ENCODE assay signal across 20 cellular contexts in genomic region chr12:101803978-101804377, GRCh38. TPM values are rescaled to one million over a fixed set of nuclear protein-coding genes. Genes with fewer than 3 reads are reported as not detected.
A peak's percentile ranks its signal among the peaks of the same experiment; 100 is the strongest.
DNase-seq lines count a peak whose midpoint lies in the region; ATAC-seq and TF ChIP-seq lines count a peak whose summit lies in the region.
"Had no signal": no experiment of that assay in that cellular context is flagged by ENCODE, and none has a peak within 500 bp of the region (broad histone marks: within the 10 kb centered on the region; RNA-seq: fewer than 3 reads in every experiment).

No MANE protein-coding gene starts in this region.

- H3K27ac ChIP-seq in KOPT-K1 (ENCODE audit: low read depth, low read length, poor library complexity, severe bottlenecking) (peak overlapping the region; percentile 13), ascending aorta (no peak overlapping the region)
- H3K27ac ChIP-seq: GM23248 had no signal

- TF ChIP-seq CTCF in ascending aorta (IDR thresholded peaks at IDR 0.05), result no peak

- no peak for ATAC-seq in stimulated activated naive CD8-positive, alpha-beta T cell treated with anti-CD3 and anti-CD28 coated beads, Interleukin-15, Interleukin-2, amounts not matched to agents 100 U/mL and 50 U/mL, for 24 hours
- peak; percentile 79 for ATAC-seq in memory B cell (ENCODE audit: low read depth)

- H3K4me3 Mint-ChIP-seq in stimulated activated naive CD8-positive, alpha-beta T cell treated with anti-CD3 and anti-CD28 coated beads, Interleukin-15, Interleukin-2, amounts not matched to agents 100 ng/mL and 50 ng/mL, for 24 hours, result no peak overlapping the region
- H3K4me3 Mint-ChIP-seq in memory B cell, result peak overlapping the region; percentile 41
- H3K4me3 Mint-ChIP-seq: CD4-positive, CD25-positive, alpha-beta regulatory T cell had no signal

- no peaks in the 10 kb centered on the region for H3K4me1 ChIP-seq in ascending aorta

- H3K9me3 ChIP-seq in KOPT-K1 (ENCODE audit: insufficient read depth, low read length, poor library complexity, severe bottlenecking), result no peaks in the 10 kb centered on the region
- no peaks in the 10 kb centered on the region for H3K9me3 ChIP-seq in ascending aorta

- no peaks in the 10 kb centered on the region for H3K9me3 Mint-ChIP-seq in stimulated activated naive CD8-positive, alpha-beta T cell treated with anti-CD3 and anti-CD28 coated beads, Interleukin-15, Interleukin-2, amounts not matched to agents 100 ng/mL and 50 ng/mL, for 24 hours
- no peaks in the 10 kb centered on the region for H3K9me3 Mint-ChIP-seq in memory B cell

- DNase-seq in stimulated activated naive CD8-positive, alpha-beta T cell treated with anti-CD3 and anti-CD28 coated beads, Interleukin-15, Interleukin-2, amounts not matched to agents 100 U/mL and 50 U/mL, for 24 hours, result no peak
- DNase-seq in memory B cell (ENCODE audit: low spot score in 2 of 2), result no peak
- no peak for DNase-seq in ascending aorta (ENCODE audit: low spot score in 2 of 2)
- no peak for DNase-seq in stimulated activated CD8-positive, alpha-beta memory T cell treated with anti-CD3 and anti-CD28 coated beads, Interleukin-4, amount 100 ng/mL, for 48 hours
- DNase-seq in NCI-H748 treated with DMSO at 0.1 percent for 48 hours (lab: John Stamatoyannopoulos, UW), result no peak
- DNase-seq: CD4-positive, CD25-positive, alpha-beta regulatory T cell; GM23248; HCEC 1CT; IMR-90; Kasumi-1; MM.1S; NCI-H1105; NCI-H1694 treated with DMSO at 0.1 percent for 48 hours; NCI-H345; NCI-H69; NK-92 treated with Interleukin-12 subunit alpha and Interleukin-12 subunit beta, amount 100 ng/mL, for 24 hours; OCI-M1; RPMI8226 had no signal

- H3K36me3 Mint-ChIP-seq in stimulated activated naive CD8-positive, alpha-beta T cell treated with anti-CD3 and anti-CD28 coated beads, Interleukin-15, Interleukin-2, amounts not matched to agents 100 ng/mL and 50 ng/mL, for 24 hours (ENCODE audit: low read depth), result peaks cover 29% of the 10 kb centered on the region
- H3K36me3 Mint-ChIP-seq in memory B cell, result peaks cover 8% of the 10 kb centered on the region

- H3K27me3 Mint-ChIP-seq in stimulated activated naive CD8-positive, alpha-beta T cell treated with anti-CD3 and anti-CD28 coated beads, Interleukin-15, Interleukin-2, amounts not matched to agents 100 ng/mL and 50 ng/mL, for 24 hours, result no peaks in the 10 kb centered on the region
- no peaks in the 10 kb centered on the region for H3K27me3 Mint-ChIP-seq in memory B cell
- H3K27me3 Mint-ChIP-seq: CD4-positive, CD25-positive, alpha-beta regulatory T cell had no signal

- no peak overlapping the region for H3K4me3 ChIP-seq in ascending aorta
- H3K4me3 ChIP-seq: GM23248 had no signal

- intact Hi-C loops in ascending aorta (cut with DNase I), result no loop called here

- H3K36me3 ChIP-seq in KOPT-K1 (ENCODE audit: insufficient read depth, low read length) (no peaks in the 10 kb centered on the region), ascending aorta (no peaks in the 10 kb centered on the region)

- no peaks in the 10 kb centered on the region for H3K27me3 ChIP-seq in ascending aorta

- H3K4me1 Mint-ChIP-seq in stimulated activated naive CD8-positive, alpha-beta T cell treated with anti-CD3 and anti-CD28 coated beads, Interleukin-15, Interleukin-2, amounts not matched to agents 100 ng/mL and 50 ng/mL, for 24 hours (ENCODE audit: low read depth), result peaks cover 63% of the 10 kb centered on the region
- peaks cover 13% of the 10 kb centered on the region for H3K4me1 Mint-ChIP-seq in memory B cell

- H3K27ac Mint-ChIP-seq in stimulated activated naive CD8-positive, alpha-beta T cell treated with anti-CD3 and anti-CD28 coated beads, Interleukin-15, Interleukin-2, amounts not matched to agents 100 ng/mL and 50 ng/mL, for 24 hours, result peak overlapping the region; percentile 63
- no peak overlapping the region for H3K27ac Mint-ChIP-seq in memory B cell

RNA-seq across cellular contexts. Expression of gene GNPTAB, which starts 26.8 kb away (rescaled TPM):
- 9.5 TPM for total RNA-seq in ascending aorta
